9 cellular contexts compared by ENCODE assay signal in genomic region chr14:77140937-77141591, GRCh38. TPM values are rescaled to one million over a fixed set of nuclear protein-coding genes. Genes with fewer than 3 reads are reported as not detected.
DNase-seq lines count a peak whose midpoint lies in the region; ATAC-seq, FAIRE-seq and TF ChIP-seq lines count a peak whose summit lies in the region.
"Had no signal": no experiment of that assay in that cellular context is flagged by ENCODE, and none has a peak within 500 bp of the region (broad histone marks: within the 10 kb centered on the region; RNA-seq: fewer than 3 reads in every experiment).

No MANE protein-coding gene starts in this region.

- H3K9me3 Mint-ChIP-seq in type B pancreatic cell: no peaks in the 10 kb centered on the region

- DNase-seq in D721Med (ENCODE audit: insufficient read length, low spot score): no peak
- DNase-seq in K562 (ENCODE audit: extremely low read depth in 1 of 4, low spot score in 3 of 4): peak in 3 of 4 experiments; percentile 28 to 44 (median 38)
- DNase-seq in type B pancreatic cell (ENCODE audit: extremely low spot score, unreplicated experiment): no peak
- no peak for DNase-seq in middle frontal gyrus (ENCODE audit: extremely low spot score, low spot score)

- H3K27me3 Mint-ChIP-seq in type B pancreatic cell: peaks cover 91% of the 10 kb centered on the region

- H3K36me3 Mint-ChIP-seq in type B pancreatic cell: no peaks in the 10 kb centered on the region

- H3K27ac ChIP-seq in K562 (ENCODE audit: extremely low read depth, low read depth, low read length): no peak overlapping the region
- peak overlapping the region; percentile 9 for H3K27ac ChIP-seq in layer of hippocampus (ENCODE audit: low read depth, low read length)

- in situ Hi-C loops in K562 (cut with MboI): no loop called here

- peaks cover 6% of the 10 kb centered on the region; the same call in 1 of the 2 replicates for H4K20me1 ChIP-seq in K562 (replicated peaks; ENCODE audit: control insufficient read depth, insufficient read depth, low read length)

- no TSS peak for BruUV-seq in K562 (replicated peaks; lab: Mats Ljungman, UMichigan)

- H3K9me1 ChIP-seq in K562 (ENCODE audit: control insufficient read depth, insufficient read depth, low read length): no peaks in the 10 kb centered on the region

- no peak for TF ChIP-seq RAD21 in K562 (CRISPR knock-in tag; conservative IDR thresholded peaks at IDR 0.05 in 1 of 2, IDR thresholded peaks at IDR 0.05 in 1 of 2)

- TF ChIP-seq POLR2A in K562 (conservative IDR thresholded peaks at IDR 0.05): no peak

- no peaks in the 10 kb centered on the region for H3K79me2 ChIP-seq in K562 (ENCODE audit: control insufficient read depth, insufficient read depth, low read length)

- intact Hi-C loops in K562 (cut with micrococcal nuclease): no loop called here

- WGBS in K562 (ENCODE audit: insufficient coverage, low coverage, missing lambda C conversion rate): 1% methylated on average over 45 of the region's 73 CpGs

- H3K4me2 ChIP-seq in K562 (ENCODE audit: insufficient read depth, low read length): no peak overlapping the region

- peaks cover 9% of the 10 kb centered on the region for H3K4me1 Mint-ChIP-seq in type B pancreatic cell (ENCODE audit: unreplicated experiment)

- CTCF ChIA-PET in K562 (lab: Yijun Ruan, JAX; ENCODE audit: low intra/inter-chr PET ratio): no interaction called here

- peaks cover 0 to 24% of the 10 kb centered on the region in 2 experiments; a peak in 2 of 5 replicates for H3K4me1 ChIP-seq in K562 (replicated peaks in 1 of 2; ENCODE audit: control insufficient read depth in 2 of 2, insufficient read depth in 2 of 2, low read length in 2 of 2)

- no peak overlapping the region for H2AFZ ChIP-seq in K562 (ENCODE audit: low read depth, low read length)

- no peak overlapping the region for H3K9ac ChIP-seq in K562 (ENCODE audit: insufficient read depth in 1 of 2, low read depth in 2 of 2, low read length in 2 of 2)

- TF ChIP-seq CTCF in D721Med (IDR thresholded peaks at IDR 0.05; ENCODE audit: insufficient read depth, missing control alignments) (peak; percentile 33), LNCAP (IDR thresholded peaks at IDR 0.05) (peak; percentile 52), K562 (IDR thresholded peaks at IDR 0.05 in 2 of 3, conservative IDR thresholded peaks at IDR 0.05 in 1 of 3; ENCODE audit: insufficient read depth in 2 of 3, low read depth in 1 of 3, low read length in 3 of 3) (0 out of 6 replicates have a peak, but pooled peaks of 1 of the 3 experiments have one; percentile 19), type B pancreatic cell (conservative IDR thresholded peaks at IDR 0.05) (peak; percentile 81)

- H3K9me3 ChIP-seq in K562 (replicated peaks; ENCODE audit: control insufficient read depth, insufficient read depth, low read depth, low read length): no peaks in the 10 kb centered on the region

- H3K36me3 ChIP-seq in K562 (ENCODE audit: control insufficient read depth, insufficient read depth, low read length): no peaks in the 10 kb centered on the region

- ATAC-seq in K562 (peak; percentile 77), HG02840 (IDR thresholded peaks at IDR 0.05; ENCODE audit: low FRiP score, unreplicated experiment) (no peak), HG02623 (IDR thresholded peaks at IDR 0.05; ENCODE audit: unreplicated experiment) (no peak)

- no peak overlapping the region for H3K27ac Mint-ChIP-seq in type B pancreatic cell

- H3K27me3 ChIP-seq in K562 (ENCODE audit: control insufficient read depth in 2 of 2, insufficient read depth in 2 of 2, low read length in 2 of 2) (peaks cover 20 to 53% of the 10 kb centered on the region in 2 experiments), layer of hippocampus (ENCODE audit: control insufficient read depth, insufficient read depth, low read length) (peaks cover 2% of the 10 kb centered on the region)

- H3K4me3 ChIP-seq in K562: no peak overlapping the region

- no peak for FAIRE-seq in D721Med (lab: Jason Lieb, UNC)
- FAIRE-seq in K562 (lab: Jason Lieb, UNC): no peak

- H3K4me3 Mint-ChIP-seq in type B pancreatic cell: peak overlapping the region; percentile 87

- no peak for TF ChIP-seq EP300 in K562 (IDR thresholded peaks at IDR 0.05; ENCODE audit: low read length)

- POLR2A ChIA-PET in K562 (lab: Yijun Ruan, JAX): no interaction called here

TF ChIP-seq in K562, 482 proteins besides CTCF, POLR2A, EP300 and RAD21 (continues in another document):
- TF ChIP-seq RB1 (IDR thresholded peaks at IDR 0.05; ENCODE audit: low read depth): no peak
- TF ChIP-seq, protein P1, sequence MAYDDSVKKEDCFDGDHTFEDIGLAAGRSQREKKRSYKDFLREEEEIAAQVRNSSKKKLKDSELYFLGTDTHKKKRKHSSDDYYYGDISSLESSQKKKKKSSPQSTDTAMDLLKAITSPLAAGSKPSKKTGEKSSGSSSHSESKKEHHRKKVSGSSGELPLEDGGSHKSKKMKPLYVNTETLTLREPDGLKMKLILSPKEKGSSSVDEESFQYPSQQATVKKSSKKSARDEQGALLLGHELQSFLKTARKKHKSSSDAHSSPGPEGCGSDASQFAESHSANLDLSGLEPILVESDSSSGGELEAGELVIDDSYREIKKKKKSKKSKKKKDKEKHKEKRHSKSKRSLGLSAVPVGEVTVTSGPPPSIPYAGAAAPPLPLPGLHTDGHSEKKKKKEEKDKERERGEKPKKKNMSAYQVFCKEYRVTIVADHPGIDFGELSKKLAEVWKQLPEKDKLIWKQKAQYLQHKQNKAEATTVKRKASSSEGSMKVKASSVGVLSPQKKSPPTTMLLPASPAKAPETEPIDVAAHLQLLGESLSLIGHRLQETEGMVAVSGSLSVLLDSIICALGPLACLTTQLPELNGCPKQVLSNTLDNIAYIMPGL (CRISPR knock-in tag; IDR thresholded peaks at IDR 0.05): no peak
- no peak for TF ChIP-seq MECOM (CRISPR knock-in tag; IDR thresholded peaks at IDR 0.05)
- TF ChIP-seq SNRNP70 (optimal IDR thresholded peaks at IDR 0.05; ENCODE audit: low read depth, low read length): no peak
- no peak for TF ChIP-seq ZNF584 (CRISPR knock-in tag; IDR thresholded peaks at IDR 0.05; ENCODE audit: low read depth)

RNA-seq across cellular contexts. Expression of gene ZDHHC22, which starts 0.5 kb away (rescaled TPM):
- total RNA-seq in K562 (2011; cell fraction: chromatin; rRNA removed; ENCODE audit: low replicate concordance): not detected in 2 replicates
- total RNA-seq in K562 (2011; cell fraction: nucleolus; rRNA removed): not detected in 2 replicates
- not detected in 2 replicates for total RNA-seq in K562 (2011; cell fraction: nucleoplasm; rRNA removed)
- total RNA-seq in K562 (2014; rRNA removed): not detected in 2 replicates
- total RNA-seq in K562 (2014; rRNA removed; fragmentation: Illumina TruSeq; extraction: Trizol): not detected in 2 replicates
- total RNA-seq in K562 (2015; rRNA removed; fragmentation: Illumina TruSeq; extraction: Trizol): not detected in 2 replicates
- total RNA-seq in K562 (2021): not detected in 2 replicates
- not detected in 2 replicates for polyA plus RNA-seq in K562 (2011; rRNA removed)
- not detected in 2 replicates for polyA plus RNA-seq in K562 (2011; cell fraction: cytosol; rRNA removed)
- not detected in 2 replicates for polyA plus RNA-seq in K562 (2011; cell fraction: nucleus; rRNA removed)
- polyA plus RNA-seq in K562 (2012): not detected in 2 replicates
- not detected in 2 replicates for polyA plus RNA-seq in K562 (2014; fragmentation: Illumina TruSeq; extraction: Trizol)
- not detected for polyA plus RNA-seq in K562 (2014; fragmentation: Nextera tagmentation; extraction: Ambion mirVana)
- not detected in 2 replicates for polyA plus RNA-seq in K562 (2014; rRNA removed)
- not detected in 2 replicates for polyA minus RNA-seq in K562 (2011; rRNA and poly(A)+ RNA removed)
- polyA minus RNA-seq in K562 (2011; cell fraction: cytosol; rRNA and poly(A)+ RNA removed): not detected in 2 replicates
- polyA minus RNA-seq in K562 (2011; cell fraction: nucleus; rRNA and poly(A)+ RNA removed): not detected in 2 replicates
- total RNA-seq in type B pancreatic cell (ENCODE audit: low replicate concordance): 0.24 TPM in 1 of 2 replicates, not detected in the other
- total RNA-seq: glomerular endothelial cell had no signal

RNA-seq across cellular contexts. Expression of gene TMEM63C, which starts 40.5 kb away (rescaled TPM):
- total RNA-seq in K562 (2011; cell fraction: chromatin; rRNA removed; ENCODE audit: low replicate concordance): 0.25 TPM in 1 of 2 replicates, not detected in the other
- not detected in 2 replicates for total RNA-seq in K562 (2011; cell fraction: nucleolus; rRNA removed)
- not detected in 2 replicates for total RNA-seq in K562 (2011; cell fraction: nucleoplasm; rRNA removed)
- total RNA-seq in K562 (2014; rRNA removed): not detected in 2 replicates
- total RNA-seq in K562 (2014; rRNA removed; fragmentation: Illumina TruSeq; extraction: Trizol): not detected in 2 replicates
- 0.57 TPM in 1 of 2 replicates, not detected in the other for total RNA-seq in K562 (2015; rRNA removed; fragmentation: Illumina TruSeq; extraction: Trizol)
- total RNA-seq in K562 (2021): not detected in 2 replicates
- polyA plus RNA-seq in K562 (2011; rRNA removed): 0.07 and 0.14 TPM in 2 replicates
- polyA plus RNA-seq in K562 (2011; cell fraction: cytosol; rRNA removed): not detected in 2 replicates
- 0.08 TPM in 1 of 2 replicates, not detected in the other for polyA plus RNA-seq in K562 (2011; cell fraction: nucleus; rRNA removed)
- polyA plus RNA-seq in K562 (2012): 0.15 TPM in 1 of 2 replicates, not detected in the other
- polyA plus RNA-seq in K562 (2014; fragmentation: Illumina TruSeq; extraction: Trizol): not detected in 2 replicates
- polyA plus RNA-seq in K562 (2014; fragmentation: Nextera tagmentation; extraction: Ambion mirVana): not detected
- polyA plus RNA-seq in K562 (2014; rRNA removed): not detected in 2 replicates
- 0.03 TPM in 1 of 2 replicates, not detected in the other for polyA minus RNA-seq in K562 (2011; rRNA and poly(A)+ RNA removed)
- not detected in 2 replicates for polyA minus RNA-seq in K562 (2011; cell fraction: cytosol; rRNA and poly(A)+ RNA removed)
- polyA minus RNA-seq in K562 (2011; cell fraction: nucleus; rRNA and poly(A)+ RNA removed): 0.13 TPM in 1 of 2 replicates, not detected in the other
- total RNA-seq in type B pancreatic cell (ENCODE audit: low replicate concordance): 4.6 and 5.5 TPM in 2 replicates

RNA-seq across cellular contexts. Expression of gene CIPC, which starts 43.0 kb away (rescaled TPM):
- total RNA-seq in K562 (2011; cell fraction: chromatin; rRNA removed; ENCODE audit: low replicate concordance): 10.6 and 18.5 TPM in 2 replicates
- 9.2 and 11.6 TPM in 2 replicates for total RNA-seq in K562 (2011; cell fraction: nucleolus; rRNA removed)
- 15.0 and 19.5 TPM in 2 replicates for total RNA-seq in K562 (2011; cell fraction: nucleoplasm; rRNA removed)
- total RNA-seq in K562 (2014; rRNA removed) (8.5 and 11.1 TPM in 2 replicates), K562 (2014; rRNA removed; fragmentation: Illumina TruSeq; extraction: Trizol) (11.5 and 12.1 TPM in 2 replicates), K562 (2015; rRNA removed; fragmentation: Illumina TruSeq; extraction: Trizol) (11.1 and 11.9 TPM in 2 replicates), K562 (2021) (10.7 and 14.4 TPM in 2 replicates), type B pancreatic cell (ENCODE audit: low replicate concordance) (27.2 and 34.0 TPM in 2 replicates)
- polyA plus RNA-seq in K562 (2011; rRNA removed) (15.3 and 16.9 TPM in 2 replicates), K562 (2014; fragmentation: Illumina TruSeq; extraction: Trizol) (9.6 and 11.4 TPM in 2 replicates), K562 (2014; fragmentation: Nextera tagmentation; extraction: Ambion mirVana) (1 to 10 TPM; 5.0 to 6.5 TPM), K562 (2014; rRNA removed) (9.0 and 10.8 TPM in 2 replicates)
- 9.1 and 10.5 TPM in 2 replicates for polyA plus RNA-seq in K562 (2011; cell fraction: cytosol; rRNA removed)
- 14.3 and 15.5 TPM in 2 replicates for polyA plus RNA-seq in K562 (2011; cell fraction: nucleus; rRNA removed)
- 5.6 and 8.3 TPM in 2 replicates for polyA plus RNA-seq in K562 (2012)
- polyA minus RNA-seq in K562 (2011; rRNA and poly(A)+ RNA removed): 13.3 and 14.9 TPM in 2 replicates
- 5.8 and 11.6 TPM in 2 replicates for polyA minus RNA-seq in K562 (2011; cell fraction: cytosol; rRNA and poly(A)+ RNA removed)
- 7.7 and 8.3 TPM in 2 replicates for polyA minus RNA-seq in K562 (2011; cell fraction: nucleus; rRNA and poly(A)+ RNA removed)

Comparison
In these comparisons a context has a peak if more than half of its experiments do, and no peak if none do; other contexts are left out.
1. DNase-seq: peak in K562 (3 of 4); none in D721Med (single experiment), type B pancreatic cell (single experiment) and middle frontal gyrus (single experiment).